Comparison of ENCODE assay signal across 1 cellular context in genomic region chr3:49357466-49358216, GRCh38.
TF ChIP-seq lines count a peak whose summit lies in the region.

No MANE protein-coding gene starts in this region.

TF ChIP-seq in K562, 482 proteins besides CTCF, POLR2A, EP300 and RAD21:
- TF ChIP-seq ZNF280A (IDR thresholded peaks at IDR 0.05; ENCODE audit: low read depth, partially characterized antibody) (no peak), RBM25 (IDR thresholded peaks at IDR 0.05; ENCODE audit: low read depth, low read length, severe bottlenecking) (no peak), STAT6 (CRISPR knock-in tag; IDR thresholded peaks at IDR 0.05) (no peak), SMARCE1 (IDR thresholded peaks at IDR 0.05) (no peak), XRCC4 (IDR thresholded peaks at IDR 0.05; ENCODE audit: extremely low read depth, insufficient read depth, insufficient read length) (no peak), REST (CRISPR knock-in tag; IDR thresholded peaks at IDR 0.05; ENCODE audit: low read depth) (no peak), RBM22 (IDR thresholded peaks at IDR 0.05; ENCODE audit: low read depth, low read length, poor library complexity, severe bottlenecking) (peak; percentile 23), CBFA2T2 (conservative IDR thresholded peaks at IDR 0.05) (no peak), EHMT2 (IDR thresholded peaks at IDR 0.05) (no peak), HMGXB4 (CRISPR knock-in tag; IDR thresholded peaks at IDR 0.05) (no peak), CREBBP (IDR thresholded peaks at IDR 0.05; ENCODE audit: low read depth, low read length) (no peak), CSDE1 (IDR thresholded peaks at IDR 0.05) (no peak), POLR2G (IDR thresholded peaks at IDR 0.05; ENCODE audit: low read depth, low read length) (peak; percentile 45)
- TF ChIP-seq, protein P1, sequence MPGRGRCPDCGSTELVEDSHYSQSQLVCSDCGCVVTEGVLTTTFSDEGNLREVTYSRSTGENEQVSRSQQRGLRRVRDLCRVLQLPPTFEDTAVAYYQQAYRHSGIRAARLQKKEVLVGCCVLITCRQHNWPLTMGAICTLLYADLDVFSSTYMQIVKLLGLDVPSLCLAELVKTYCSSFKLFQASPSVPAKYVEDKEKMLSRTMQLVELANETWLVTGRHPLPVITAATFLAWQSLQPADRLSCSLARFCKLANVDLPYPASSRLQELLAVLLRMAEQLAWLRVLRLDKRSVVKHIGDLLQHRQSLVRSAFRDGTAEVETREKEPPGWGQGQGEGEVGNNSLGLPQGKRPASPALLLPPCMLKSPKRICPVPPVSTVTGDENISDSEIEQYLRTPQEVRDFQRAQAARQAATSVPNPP (IDR thresholded peaks at IDR 0.05; ENCODE audit: borderline replicate concordance, insufficient read depth, insufficient read length) = no peak
